Comparison of ENCODE assay signal across 1 cellular context in the genomic region with DNA sequence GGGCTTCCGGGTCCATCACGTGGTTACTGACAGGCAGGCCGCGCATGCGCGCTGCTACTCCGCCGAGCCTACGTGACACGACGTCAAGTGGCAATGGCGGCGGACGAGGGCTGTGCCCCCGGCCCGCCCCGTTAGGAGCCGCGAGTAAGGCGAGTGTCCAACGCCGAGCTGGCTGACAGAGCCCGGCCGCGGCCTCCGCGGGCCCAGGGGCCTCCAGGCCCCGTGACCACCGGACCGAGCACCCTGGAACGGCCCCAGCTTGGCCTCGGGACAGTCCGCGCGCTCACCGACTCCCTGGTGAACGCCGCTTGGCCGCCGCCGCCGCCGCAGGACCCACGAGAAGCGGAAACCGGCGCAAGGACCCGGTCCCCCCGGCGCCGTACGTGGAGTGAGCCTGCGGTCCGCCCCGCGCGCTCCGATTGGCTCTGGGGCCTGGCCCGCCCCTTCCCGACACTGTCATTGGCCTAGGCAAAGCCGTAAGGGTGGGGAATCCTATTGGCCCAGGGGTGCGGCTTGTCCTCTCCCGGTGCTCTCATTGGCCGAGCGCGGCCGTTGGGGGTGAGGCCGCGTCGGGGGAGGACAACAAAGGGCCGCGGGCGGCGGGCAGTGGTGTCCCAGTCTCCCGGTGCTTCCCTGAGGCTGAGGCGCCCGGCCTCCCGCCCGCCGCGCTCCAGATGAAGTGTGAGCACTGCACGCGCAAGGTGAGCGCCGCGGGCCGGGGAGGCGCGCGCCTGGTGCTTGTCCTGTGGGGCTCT.
A peak's percentile ranks its signal among the peaks of the same experiment; 100 is the strongest.
TF ChIP-seq lines count a peak whose summit lies in the region.

A gene (plus strand): TSS at position 612 of the 755 bp plus-strand sequence. CDS start 63 bp downstream, at position 675.

TF ChIP-seq in K562, 482 proteins besides CTCF, POLR2A, EP300 and RAD21 (continued from another document and continues in another):
- TF ChIP-seq, protein P1, sequence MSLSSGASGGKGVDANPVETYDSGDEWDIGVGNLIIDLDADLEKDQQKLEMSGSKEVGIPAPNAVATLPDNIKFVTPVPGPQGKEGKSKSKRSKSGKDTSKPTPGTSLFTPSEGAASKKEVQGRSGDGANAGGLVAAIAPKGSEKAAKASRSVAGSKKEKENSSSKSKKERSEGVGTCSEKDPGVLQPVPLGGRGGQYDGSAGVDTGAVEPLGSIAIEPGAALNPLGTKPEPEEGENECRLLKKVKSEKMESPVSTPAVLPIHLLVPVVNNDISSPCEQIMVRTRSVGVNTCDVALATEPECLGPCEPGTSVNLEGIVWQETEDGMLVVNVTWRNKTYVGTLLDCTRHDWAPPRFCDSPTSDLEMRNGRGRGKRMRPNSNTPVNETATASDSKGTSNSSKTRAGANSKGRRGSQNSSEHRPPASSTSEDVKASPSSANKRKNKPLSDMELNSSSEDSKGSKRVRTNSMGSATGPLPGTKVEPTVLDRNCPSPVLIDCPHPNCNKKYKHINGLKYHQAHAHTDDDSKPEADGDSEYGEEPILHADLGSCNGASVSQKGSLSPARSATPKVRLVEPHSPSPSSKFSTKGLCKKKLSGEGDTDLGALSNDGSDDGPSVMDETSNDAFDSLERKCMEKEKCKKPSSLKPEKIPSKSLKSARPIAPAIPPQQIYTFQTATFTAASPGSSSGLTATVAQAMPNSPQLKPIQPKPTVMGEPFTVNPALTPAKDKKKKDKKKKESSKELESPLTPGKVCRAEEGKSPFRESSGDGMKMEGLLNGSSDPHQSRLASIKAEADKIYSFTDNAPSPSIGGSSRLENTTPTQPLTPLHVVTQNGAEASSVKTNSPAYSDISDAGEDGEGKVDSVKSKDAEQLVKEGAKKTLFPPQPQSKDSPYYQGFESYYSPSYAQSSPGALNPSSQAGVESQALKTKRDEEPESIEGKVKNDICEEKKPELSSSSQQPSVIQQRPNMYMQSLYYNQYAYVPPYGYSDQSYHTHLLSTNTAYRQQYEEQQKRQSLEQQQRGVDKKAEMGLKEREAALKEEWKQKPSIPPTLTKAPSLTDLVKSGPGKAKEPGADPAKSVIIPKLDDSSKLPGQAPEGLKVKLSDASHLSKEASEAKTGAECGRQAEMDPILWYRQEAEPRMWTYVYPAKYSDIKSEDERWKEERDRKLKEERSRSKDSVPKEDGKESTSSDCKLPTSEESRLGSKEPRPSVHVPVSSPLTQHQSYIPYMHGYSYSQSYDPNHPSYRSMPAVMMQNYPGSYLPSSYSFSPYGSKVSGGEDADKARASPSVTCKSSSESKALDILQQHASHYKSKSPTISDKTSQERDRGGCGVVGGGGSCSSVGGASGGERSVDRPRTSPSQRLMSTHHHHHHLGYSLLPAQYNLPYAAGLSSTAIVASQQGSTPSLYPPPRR (CRISPR knock-in tag; IDR thresholded peaks at IDR 0.05; ENCODE audit: borderline replicate concordance) = no peak
- no peak for TF ChIP-seq IFI16 (CRISPR knock-in tag; IDR thresholded peaks at IDR 0.05)
- no peak for TF ChIP-seq SMARCE1 (IDR thresholded peaks at IDR 0.05)
- no peak for TF ChIP-seq TFAM (CRISPR knock-in tag; conservative IDR thresholded peaks at IDR 0.05)
- peak; percentile 40 for TF ChIP-seq PCBP1 (IDR thresholded peaks at IDR 0.05; ENCODE audit: low read depth, low read length, poor library complexity, severe bottlenecking)
- peak; percentile 97 for TF ChIP-seq CXXC5 (CRISPR knock-in tag; IDR thresholded peaks at IDR 0.05)
- peak; percentile 74; the same call in 1 of the 2 replicates for TF ChIP-seq KLF6 (CRISPR knock-in tag; IDR thresholded peaks at IDR 0.05; ENCODE audit: borderline replicate concordance)
- TF ChIP-seq, protein P2, sequence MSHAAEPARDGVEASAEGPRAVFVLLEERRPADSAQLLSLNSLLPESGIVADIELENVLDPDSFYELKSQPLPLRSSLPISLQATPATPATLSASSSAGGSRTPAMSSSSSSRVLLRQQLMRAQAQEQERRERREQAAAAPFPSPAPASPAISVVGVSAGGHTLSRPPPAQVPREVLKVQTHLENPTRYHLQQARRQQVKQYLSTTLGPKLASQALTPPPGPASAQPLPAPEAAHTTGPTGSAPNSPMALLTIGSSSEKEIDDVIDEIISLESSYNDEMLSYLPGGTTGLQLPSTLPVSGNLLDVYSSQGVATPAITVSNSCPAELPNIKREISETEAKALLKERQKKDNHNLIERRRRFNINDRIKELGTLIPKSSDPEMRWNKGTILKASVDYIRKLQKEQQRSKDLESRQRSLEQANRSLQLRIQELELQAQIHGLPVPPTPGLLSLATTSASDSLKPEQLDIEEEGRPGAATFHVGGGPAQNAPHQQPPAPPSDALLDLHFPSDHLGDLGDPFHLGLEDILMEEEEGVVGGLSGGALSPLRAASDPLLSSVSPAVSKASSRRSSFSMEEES (CRISPR knock-in tag; IDR thresholded peaks at IDR 0.05) = peak; percentile 97
- TF ChIP-seq MTA3 (IDR thresholded peaks at IDR 0.05; ENCODE audit: borderline replicate concordance) = peak; percentile 96
- TF ChIP-seq RBM15 (IDR thresholded peaks at IDR 0.05; ENCODE audit: insufficient read depth, low read length) = no peak
- no peak for TF ChIP-seq ZNF696 (CRISPR knock-in tag; conservative IDR thresholded peaks at IDR 0.05)
- TF ChIP-seq, protein P3, sequence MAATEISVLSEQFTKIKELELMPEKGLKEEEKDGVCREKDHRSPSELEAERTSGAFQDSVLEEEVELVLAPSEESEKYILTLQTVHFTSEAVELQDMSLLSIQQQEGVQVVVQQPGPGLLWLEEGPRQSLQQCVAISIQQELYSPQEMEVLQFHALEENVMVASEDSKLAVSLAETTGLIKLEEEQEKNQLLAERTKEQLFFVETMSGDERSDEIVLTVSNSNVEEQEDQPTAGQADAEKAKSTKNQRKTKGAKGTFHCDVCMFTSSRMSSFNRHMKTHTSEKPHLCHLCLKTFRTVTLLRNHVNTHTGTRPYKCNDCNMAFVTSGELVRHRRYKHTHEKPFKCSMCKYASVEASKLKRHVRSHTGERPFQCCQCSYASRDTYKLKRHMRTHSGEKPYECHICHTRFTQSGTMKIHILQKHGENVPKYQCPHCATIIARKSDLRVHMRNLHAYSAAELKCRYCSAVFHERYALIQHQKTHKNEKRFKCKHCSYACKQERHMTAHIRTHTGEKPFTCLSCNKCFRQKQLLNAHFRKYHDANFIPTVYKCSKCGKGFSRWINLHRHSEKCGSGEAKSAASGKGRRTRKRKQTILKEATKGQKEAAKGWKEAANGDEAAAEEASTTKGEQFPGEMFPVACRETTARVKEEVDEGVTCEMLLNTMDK (IDR thresholded peaks at IDR 0.05; ENCODE audit: borderline replicate concordance, insufficient read depth, low read depth, low read length, poor library complexity, severe bottlenecking) = no peak
- peak; percentile 97 for TF ChIP-seq NFYB (IDR thresholded peaks at IDR 0.05; ENCODE audit: extremely low read depth, insufficient read length)
- TF ChIP-seq RAD51 (IDR thresholded peaks at IDR 0.05; ENCODE audit: borderline replicate concordance, low read depth) = peak; percentile 96
- peak; percentile 51 to 81; a peak in 3 of 4 replicates for TF ChIP-seq TEAD1 (CRISPR knock-in tag; IDR thresholded peaks at IDR 0.05)
- TF ChIP-seq, protein P4, sequence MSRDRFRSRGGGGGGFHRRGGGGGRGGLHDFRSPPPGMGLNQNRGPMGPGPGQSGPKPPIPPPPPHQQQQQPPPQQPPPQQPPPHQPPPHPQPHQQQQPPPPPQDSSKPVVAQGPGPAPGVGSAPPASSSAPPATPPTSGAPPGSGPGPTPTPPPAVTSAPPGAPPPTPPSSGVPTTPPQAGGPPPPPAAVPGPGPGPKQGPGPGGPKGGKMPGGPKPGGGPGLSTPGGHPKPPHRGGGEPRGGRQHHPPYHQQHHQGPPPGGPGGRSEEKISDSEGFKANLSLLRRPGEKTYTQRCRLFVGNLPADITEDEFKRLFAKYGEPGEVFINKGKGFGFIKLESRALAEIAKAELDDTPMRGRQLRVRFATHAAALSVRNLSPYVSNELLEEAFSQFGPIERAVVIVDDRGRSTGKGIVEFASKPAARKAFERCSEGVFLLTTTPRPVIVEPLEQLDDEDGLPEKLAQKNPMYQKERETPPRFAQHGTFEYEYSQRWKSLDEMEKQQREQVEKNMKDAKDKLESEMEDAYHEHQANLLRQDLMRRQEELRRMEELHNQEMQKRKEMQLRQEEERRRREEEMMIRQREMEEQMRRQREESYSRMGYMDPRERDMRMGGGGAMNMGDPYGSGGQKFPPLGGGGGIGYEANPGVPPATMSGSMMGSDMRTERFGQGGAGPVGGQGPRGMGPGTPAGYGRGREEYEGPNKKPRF (IDR thresholded peaks at IDR 0.05; ENCODE audit: low read depth, low read length) = no peak
- TF ChIP-seq ZFPM2 (CRISPR knock-in tag; IDR thresholded peaks at IDR 0.05) = peak; percentile 75; the same call in 1 of the 2 replicates
- peak; percentile 76 for TF ChIP-seq C11orf30 (IDR thresholded peaks at IDR 0.05; ENCODE audit: low read depth)
- TF ChIP-seq, protein P5, sequence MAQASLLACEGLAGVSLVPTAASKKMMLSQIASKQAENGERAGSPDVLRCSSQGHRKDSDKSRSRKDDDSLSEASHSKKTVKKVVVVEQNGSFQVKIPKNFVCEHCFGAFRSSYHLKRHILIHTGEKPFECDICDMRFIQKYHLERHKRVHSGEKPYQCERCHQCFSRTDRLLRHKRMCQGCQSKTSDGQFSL (CRISPR knock-in tag; IDR thresholded peaks at IDR 0.05) = peak; percentile 73
- TF ChIP-seq, protein P5 (tag; IDR thresholded peaks at IDR 0.05) = no peak
- peak; percentile 95 for TF ChIP-seq ATF7 (IDR thresholded peaks at IDR 0.05)
- TF ChIP-seq, protein P6, sequence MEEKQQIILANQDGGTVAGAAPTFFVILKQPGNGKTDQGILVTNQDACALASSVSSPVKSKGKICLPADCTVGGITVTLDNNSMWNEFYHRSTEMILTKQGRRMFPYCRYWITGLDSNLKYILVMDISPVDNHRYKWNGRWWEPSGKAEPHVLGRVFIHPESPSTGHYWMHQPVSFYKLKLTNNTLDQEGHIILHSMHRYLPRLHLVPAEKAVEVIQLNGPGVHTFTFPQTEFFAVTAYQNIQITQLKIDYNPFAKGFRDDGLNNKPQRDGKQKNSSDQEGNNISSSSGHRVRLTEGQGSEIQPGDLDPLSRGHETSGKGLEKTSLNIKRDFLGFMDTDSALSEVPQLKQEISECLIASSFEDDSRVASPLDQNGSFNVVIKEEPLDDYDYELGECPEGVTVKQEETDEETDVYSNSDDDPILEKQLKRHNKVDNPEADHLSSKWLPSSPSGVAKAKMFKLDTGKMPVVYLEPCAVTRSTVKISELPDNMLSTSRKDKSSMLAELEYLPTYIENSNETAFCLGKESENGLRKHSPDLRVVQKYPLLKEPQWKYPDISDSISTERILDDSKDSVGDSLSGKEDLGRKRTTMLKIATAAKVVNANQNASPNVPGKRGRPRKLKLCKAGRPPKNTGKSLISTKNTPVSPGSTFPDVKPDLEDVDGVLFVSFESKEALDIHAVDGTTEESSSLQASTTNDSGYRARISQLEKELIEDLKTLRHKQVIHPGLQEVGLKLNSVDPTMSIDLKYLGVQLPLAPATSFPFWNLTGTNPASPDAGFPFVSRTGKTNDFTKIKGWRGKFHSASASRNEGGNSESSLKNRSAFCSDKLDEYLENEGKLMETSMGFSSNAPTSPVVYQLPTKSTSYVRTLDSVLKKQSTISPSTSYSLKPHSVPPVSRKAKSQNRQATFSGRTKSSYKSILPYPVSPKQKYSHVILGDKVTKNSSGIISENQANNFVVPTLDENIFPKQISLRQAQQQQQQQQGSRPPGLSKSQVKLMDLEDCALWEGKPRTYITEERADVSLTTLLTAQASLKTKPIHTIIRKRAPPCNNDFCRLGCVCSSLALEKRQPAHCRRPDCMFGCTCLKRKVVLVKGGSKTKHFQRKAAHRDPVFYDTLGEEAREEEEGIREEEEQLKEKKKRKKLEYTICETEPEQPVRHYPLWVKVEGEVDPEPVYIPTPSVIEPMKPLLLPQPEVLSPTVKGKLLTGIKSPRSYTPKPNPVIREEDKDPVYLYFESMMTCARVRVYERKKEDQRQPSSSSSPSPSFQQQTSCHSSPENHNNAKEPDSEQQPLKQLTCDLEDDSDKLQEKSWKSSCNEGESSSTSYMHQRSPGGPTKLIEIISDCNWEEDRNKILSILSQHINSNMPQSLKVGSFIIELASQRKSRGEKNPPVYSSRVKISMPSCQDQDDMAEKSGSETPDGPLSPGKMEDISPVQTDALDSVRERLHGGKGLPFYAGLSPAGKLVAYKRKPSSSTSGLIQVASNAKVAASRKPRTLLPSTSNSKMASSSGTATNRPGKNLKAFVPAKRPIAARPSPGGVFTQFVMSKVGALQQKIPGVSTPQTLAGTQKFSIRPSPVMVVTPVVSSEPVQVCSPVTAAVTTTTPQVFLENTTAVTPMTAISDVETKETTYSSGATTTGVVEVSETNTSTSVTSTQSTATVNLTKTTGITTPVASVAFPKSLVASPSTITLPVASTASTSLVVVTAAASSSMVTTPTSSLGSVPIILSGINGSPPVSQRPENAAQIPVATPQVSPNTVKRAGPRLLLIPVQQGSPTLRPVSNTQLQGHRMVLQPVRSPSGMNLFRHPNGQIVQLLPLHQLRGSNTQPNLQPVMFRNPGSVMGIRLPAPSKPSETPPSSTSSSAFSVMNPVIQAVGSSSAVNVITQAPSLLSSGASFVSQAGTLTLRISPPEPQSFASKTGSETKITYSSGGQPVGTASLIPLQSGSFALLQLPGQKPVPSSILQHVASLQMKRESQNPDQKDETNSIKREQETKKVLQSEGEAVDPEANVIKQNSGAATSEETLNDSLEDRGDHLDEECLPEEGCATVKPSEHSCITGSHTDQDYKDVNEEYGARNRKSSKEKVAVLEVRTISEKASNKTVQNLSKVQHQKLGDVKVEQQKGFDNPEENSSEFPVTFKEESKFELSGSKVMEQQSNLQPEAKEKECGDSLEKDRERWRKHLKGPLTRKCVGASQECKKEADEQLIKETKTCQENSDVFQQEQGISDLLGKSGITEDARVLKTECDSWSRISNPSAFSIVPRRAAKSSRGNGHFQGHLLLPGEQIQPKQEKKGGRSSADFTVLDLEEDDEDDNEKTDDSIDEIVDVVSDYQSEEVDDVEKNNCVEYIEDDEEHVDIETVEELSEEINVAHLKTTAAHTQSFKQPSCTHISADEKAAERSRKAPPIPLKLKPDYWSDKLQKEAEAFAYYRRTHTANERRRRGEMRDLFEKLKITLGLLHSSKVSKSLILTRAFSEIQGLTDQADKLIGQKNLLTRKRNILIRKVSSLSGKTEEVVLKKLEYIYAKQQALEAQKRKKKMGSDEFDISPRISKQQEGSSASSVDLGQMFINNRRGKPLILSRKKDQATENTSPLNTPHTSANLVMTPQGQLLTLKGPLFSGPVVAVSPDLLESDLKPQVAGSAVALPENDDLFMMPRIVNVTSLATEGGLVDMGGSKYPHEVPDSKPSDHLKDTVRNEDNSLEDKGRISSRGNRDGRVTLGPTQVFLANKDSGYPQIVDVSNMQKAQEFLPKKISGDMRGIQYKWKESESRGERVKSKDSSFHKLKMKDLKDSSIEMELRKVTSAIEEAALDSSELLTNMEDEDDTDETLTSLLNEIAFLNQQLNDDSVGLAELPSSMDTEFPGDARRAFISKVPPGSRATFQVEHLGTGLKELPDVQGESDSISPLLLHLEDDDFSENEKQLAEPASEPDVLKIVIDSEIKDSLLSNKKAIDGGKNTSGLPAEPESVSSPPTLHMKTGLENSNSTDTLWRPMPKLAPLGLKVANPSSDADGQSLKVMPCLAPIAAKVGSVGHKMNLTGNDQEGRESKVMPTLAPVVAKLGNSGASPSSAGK (IDR thresholded peaks at IDR 0.05) = peak; percentile 85
